Comparison of ENCODE assay signal across 8 cellular contexts in genomic region chr5:108380531-108381021, GRCh38. TPM values are rescaled to one million over a fixed set of nuclear protein-coding genes. Genes with fewer than 3 reads are reported as not detected.
DNase-seq lines count a peak whose midpoint lies in the region; ATAC-seq and TF ChIP-seq lines count a peak whose summit lies in the region.

No MANE protein-coding gene starts in this region.

- POLR2A ChIA-PET in RWPE1 (lab: Yijun Ruan, JAX; ENCODE audit: low non-redundant PET), result no interaction called here

- CTCF ChIA-PET in RWPE1 (lab: Yijun Ruan, JAX), result interaction anchor here (0.6 to 0.7 kb wide), 2 partner anchors 34 to 120 kb away, joined by 3 to 4 read pairs; no protein-coding TSS in a partner anchor

- TF ChIP-seq CTCF in RWPE1 (conservative IDR thresholded peaks at IDR 0.05; ENCODE audit: low read depth), result no peak
- TF ChIP-seq CTCF in heart right ventricle (IDR thresholded peaks at IDR 0.05), result no peak

- H3K4me1 ChIP-seq in heart right ventricle (peaks cover 0 to 41% (median 25%) of the 10 kb centered on the region in 9 donors), rectal smooth muscle tissue (ENCODE audit: control insufficient read depth, insufficient read depth, low read length) (no peaks in the 10 kb centered on the region)

- DNase-seq in Ammon's horn (ENCODE audit: low spot score) (peak; percentile 36), RWPE1 (ENCODE audit: low spot score) (peak; percentile 60), heart right ventricle (peak; percentile 60 to 72), KG1 (lab: John Stamatoyannopoulos, UW) (no peak)
- peak; percentile 22 to 72 for DNase-seq in activated naive CD4-positive, alpha-beta T cell treated with anti-CD3 and anti-CD28 coated beads, Interleukin-2, amount 50 U/mL, for 72 hours (ENCODE audit: low spot score in 2 of 2)

- H3K36me3 Mint-ChIP-seq in activated naive CD4-positive, alpha-beta T cell treated with anti-CD3 and anti-CD28 coated beads, Interleukin-2, amount 50 U/mL, for 72 hours, result peaks cover 15 to 26% of the 10 kb centered on the region in 2 donors

- peak overlapping the region; percentile 34 for H3K9ac ChIP-seq in rectal smooth muscle tissue (ENCODE audit: low read length)

- H3K27me3 ChIP-seq in heart right ventricle (no peaks in the 10 kb centered on the region), rectal smooth muscle tissue (ENCODE audit: control insufficient read depth, insufficient read depth, low read length) (no peaks in the 10 kb centered on the region)

- intact Hi-C loops in heart right ventricle (cut with DNase I), result no loop called here

- peaks cover 0 to 19% (median 8%) of the 10 kb centered on the region in 11 donors for H3K9me3 ChIP-seq in heart right ventricle

- peaks cover 5 to 7% of the 10 kb centered on the region in 2 donors for H3K9me3 Mint-ChIP-seq in activated naive CD4-positive, alpha-beta T cell treated with anti-CD3 and anti-CD28 coated beads, Interleukin-2, amount 50 U/mL, for 72 hours

- peak overlapping the region; percentile 93 to 95 for H3K27ac Mint-ChIP-seq in activated naive CD4-positive, alpha-beta T cell treated with anti-CD3 and anti-CD28 coated beads, Interleukin-2, amount 50 U/mL, for 72 hours

- H3K36me3 ChIP-seq in heart right ventricle (no peaks in the 10 kb centered on the region), rectal smooth muscle tissue (ENCODE audit: control insufficient read depth, insufficient read depth, low read length) (no peaks in the 10 kb centered on the region)

- ATAC-seq in GM18868 (IDR thresholded peaks at IDR 0.05; ENCODE audit: unreplicated experiment) (peak; percentile 32), HG03097 (IDR thresholded peaks at IDR 0.05; ENCODE audit: low FRiP score, unreplicated experiment) (peak; percentile 31), heart right ventricle (peak; percentile 5 to 45 (median 30))
- ATAC-seq in activated naive CD4-positive, alpha-beta T cell treated with anti-CD3 and anti-CD28 coated beads, Interleukin-2, amount 50 U/mL, for 72 hours, result peak in 1 of 2 donors; percentile 11

- H3K27ac ChIP-seq in RWPE1 (peak overlapping the region; percentile 96), heart right ventricle (peak overlapping the region; percentile 91 to 100 (median 100)), rectal smooth muscle tissue (ENCODE audit: low read depth, low read length) (peak overlapping the region; percentile 98)

- H3K4me3 ChIP-seq in heart right ventricle, result peak overlapping the region; percentile 84 to 99 (median 92)
- H3K4me3 ChIP-seq in rectal smooth muscle tissue (ENCODE audit: low read length), result peak overlapping the region; percentile 97

- WGBS in heart right ventricle, 2 donors, result 0 to 1% methylated on average over 28 to 43 of the region's 43 CpGs

RNA-seq across cellular contexts. Expression of gene FBXL17, which starts 1.3 kb away (rescaled TPM):
- 1 to 10 TPM; 3.1 to 7.0 TPM for total RNA-seq in activated naive CD4-positive, alpha-beta T cell treated with anti-CD3 and anti-CD28 coated beads, Interleukin-2, amount 50 U/mL, for 72 hours
- 10 to 100 TPM; 34.5 to 47.4 (median 41.6) TPM for total RNA-seq in heart right ventricle
- 1 to 10 TPM; 5.9 to 8.6 TPM for polyA plus RNA-seq in heart right ventricle

Comparison
In these comparisons a context has a peak if more than half of its experiments do, and no peak if none do; other contexts are left out.
1. RNA of gene FBXL17, which starts 1.3 kb away (total RNA-seq): 34.5 to 47.4 TPM in heart right ventricle; 3.1 to 7.0 TPM in activated naive CD4-positive, alpha-beta T cell treated with anti-CD3 and anti-CD28 coated beads, Interleukin-2, amount 50 U/mL, for 72 hours; every median in the first group is over 4 times any median in the second.
2. Peak in every context shown above with its lines, with median percentiles within 50 percentile points of each other: H3K27ac ChIP-seq.